ENCODE assay signal across 14 cellular contexts in the genomic region with DNA sequence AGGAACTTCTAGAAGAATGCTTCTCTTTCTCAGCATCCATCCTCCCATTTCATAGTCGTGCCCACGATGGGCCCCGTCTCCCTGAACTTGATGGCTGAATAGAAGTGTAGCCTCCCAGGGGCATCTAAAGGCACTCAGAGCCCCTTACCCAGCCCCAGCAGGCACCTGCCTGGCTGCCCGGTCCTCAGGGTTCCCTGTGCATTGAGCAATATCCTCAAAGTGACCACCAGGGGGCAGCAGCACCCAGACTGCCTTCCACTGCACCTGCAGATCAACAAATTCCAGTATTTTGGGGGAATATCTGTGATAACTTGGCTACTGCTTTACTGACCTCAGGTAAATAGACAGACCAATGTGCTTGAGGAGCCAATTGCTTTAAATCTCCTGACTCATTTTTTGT. TPM values are rescaled to one million over a fixed set of nuclear protein-coding genes. Genes with fewer than 3 reads are reported as not detected.
DNase-seq lines count a peak whose midpoint lies in the region; ATAC-seq, FAIRE-seq and TF ChIP-seq lines count a peak whose summit lies in the region.
"Not testable (repeated sequence)": the region's sequence is repeated elsewhere in the genome, so short reads cannot be mapped to it uniquely, and the experiment has no call there.
"Had no signal": no experiment of that assay in that cellular context is flagged by ENCODE, and none has a peak within 500 bp of the region (broad histone marks: within the 10 kb centered on the region; RNA-seq: fewer than 3 reads in every experiment).

No MANE protein-coding gene starts in this region.

- TF ChIP-seq POLR2A in endothelial cell of umbilical vein (IDR thresholded peaks at IDR 0.05; ENCODE audit: low read depth, low read length) = not testable (repeated sequence)

- not testable (repeated sequence) for H3K79me2 ChIP-seq in endothelial cell of umbilical vein (ENCODE audit: control insufficient read depth, insufficient read depth, low read length)

- not testable (repeated sequence) for DNase-seq in CD8-positive, alpha-beta T cell; HTR-8/SVneo (ENCODE audit: insufficient read length, low spot score); T-helper 17 cell; activated naive CD4-positive, alpha-beta T cell treated with anti-CD3 and anti-CD28 coated beads, Interleukin-2, amount 50 U/mL, for 72 hours (ENCODE audit: low spot score in 2 of 2); endothelial cell of umbilical vein (ENCODE audit: low read depth, low spot score); left lobe of liver (ENCODE audit: low spot score); naive B cell

- not testable (repeated sequence) for H3K27ac Mint-ChIP-seq in CD8-positive, alpha-beta T cell; T-helper 17 cell; activated naive CD4-positive, alpha-beta T cell treated with anti-CD3 and anti-CD28 coated beads, Interleukin-2, amount 50 U/mL, for 72 hours; naive B cell; stimulated activated memory B cell treated with anti-CD40 and anti-IgM and Interleukin-4, amounts not matched to agents 10 μg/mL and 1 μg/mL and 100 μg/mL, for 72 hours

- not testable (repeated sequence) for H3K4me3 ChIP-seq in CD8-positive, alpha-beta T cell (ENCODE audit: low read depth, low read length); endothelial cell of umbilical vein (replicated peaks in 1 of 3; ENCODE audit: insufficient read depth in 1 of 3, low read depth in 1 of 3, low read length in 3 of 3)

- H3K36me3 ChIP-seq in CD8-positive, alpha-beta T cell (ENCODE audit: insufficient read depth, low read length); endothelial cell of umbilical vein (ENCODE audit: control insufficient read depth in 2 of 2, extremely low read depth in 1 of 2, insufficient read depth in 2 of 2, low read length in 2 of 2): not testable (repeated sequence)

- not testable (repeated sequence) for H3K9me3 Mint-ChIP-seq in CD8-positive, alpha-beta T cell; activated naive CD4-positive, alpha-beta T cell treated with anti-CD3 and anti-CD28 coated beads, Interleukin-2, amount 50 U/mL, for 72 hours; naive B cell; stimulated activated memory B cell treated with anti-CD40 and anti-IgM and Interleukin-4, amounts not matched to agents 10 μg/mL and 1 μg/mL and 100 μg/mL, for 72 hours

- dilution Hi-C loops in endothelial cell of umbilical vein (cut with MboI; ENCODE audit: extremely low pct_ligation_motif_present, low sequenced_read_pairs) = not testable (repeated sequence)

- not testable (repeated sequence) for H3K9me3 ChIP-seq in CD8-positive, alpha-beta T cell (ENCODE audit: low read length); T-helper 17 cell (ENCODE audit: control insufficient read depth, low read length, poor library complexity, severe bottlenecking); endothelial cell of umbilical vein (replicated peaks; ENCODE audit: control insufficient read depth, insufficient read depth, low read length)

- H3K27ac ChIP-seq in CD8-positive, alpha-beta T cell (ENCODE audit: low read depth, low read length); endothelial cell of umbilical vein (ENCODE audit: insufficient read depth, low read depth, low read length): not testable (repeated sequence)

- peak; percentile 51 for ATAC-seq in CD8-positive, alpha-beta T cell
- ATAC-seq in T-helper 17 cell (peak; percentile 71), left lobe of liver (peak; percentile 84), naive B cell (ENCODE audit: low read depth in 2 of 2) (peak; percentile 33 to 42)
- ATAC-seq in activated naive CD4-positive, alpha-beta T cell treated with anti-CD3 and anti-CD28 coated beads, Interleukin-2, amount 50 U/mL, for 72 hours = peak; percentile 55 to 65
- ATAC-seq in stimulated activated memory B cell treated with anti-CD40 and anti-IgM and Interleukin-4, amounts not matched to agents 10 μg/mL and 1 μg/mL and 100 μg/mL, for 72 hours = peak; percentile 59

- TF ChIP-seq CTCF in CD8-positive, alpha-beta T cell (IDR thresholded peaks at IDR 0.05); endothelial cell of umbilical vein (IDR thresholded peaks at IDR 0.05; ENCODE audit: extremely low read depth in 1 of 2, insufficient read depth in 1 of 2, low read depth in 1 of 2, low read length in 2 of 2): not testable (repeated sequence)

- POLR2A ChIA-PET in CD8-positive, alpha-beta T cell (lab: Charles Lee); endothelial cell of umbilical vein (lab: Charles Lee): not testable (repeated sequence)

- H3K27me3 Mint-ChIP-seq in CD8-positive, alpha-beta T cell (ENCODE audit: low read depth); T-helper 17 cell; naive B cell; stimulated activated memory B cell treated with anti-CD40 and anti-IgM and Interleukin-4, amounts not matched to agents 10 μg/mL and 1 μg/mL and 100 μg/mL, for 72 hours: not testable (repeated sequence)

- H3K4me1 ChIP-seq in CD8-positive, alpha-beta T cell (ENCODE audit: insufficient read depth, low read length); endothelial cell of umbilical vein (ENCODE audit: control insufficient read depth, extremely low read depth, insufficient read depth, low read length): not testable (repeated sequence)

- H3K36me3 Mint-ChIP-seq in CD8-positive, alpha-beta T cell; T-helper 17 cell (ENCODE audit: low read depth); activated naive CD4-positive, alpha-beta T cell treated with anti-CD3 and anti-CD28 coated beads, Interleukin-2, amount 50 U/mL, for 72 hours; naive B cell; stimulated activated memory B cell treated with anti-CD40 and anti-IgM and Interleukin-4, amounts not matched to agents 10 μg/mL and 1 μg/mL and 100 μg/mL, for 72 hours: not testable (repeated sequence)

- H3K27me3 ChIP-seq in CD8-positive, alpha-beta T cell (ENCODE audit: insufficient read depth, low read length); endothelial cell of umbilical vein (ENCODE audit: control insufficient read depth in 2 of 2, insufficient read depth in 2 of 2, low read length in 2 of 2): not testable (repeated sequence)

- intact Hi-C loops in CD8-positive, alpha-beta T cell (cut with DNase I, micrococcal nuclease); endothelial cell of umbilical vein (cut with micrococcal nuclease): not testable (repeated sequence)

- H3K4me1 Mint-ChIP-seq in CD8-positive, alpha-beta T cell (ENCODE audit: low read depth); T-helper 17 cell; naive B cell; stimulated activated memory B cell treated with anti-CD40 and anti-IgM and Interleukin-4, amounts not matched to agents 10 μg/mL and 1 μg/mL and 100 μg/mL, for 72 hours: not testable (repeated sequence)

- H3K4me3 Mint-ChIP-seq in CD8-positive, alpha-beta T cell; T-helper 17 cell; naive B cell; stimulated activated memory B cell treated with anti-CD40 and anti-IgM and Interleukin-4, amounts not matched to agents 10 μg/mL and 1 μg/mL and 100 μg/mL, for 72 hours: not testable (repeated sequence)

- BruUV-seq in endothelial cell of umbilical vein (replicated peaks; lab: Mats Ljungman, UMichigan) = not testable (repeated sequence)

- CTCF ChIA-PET in CD8-positive, alpha-beta T cell (lab: Charles Lee); endothelial cell of umbilical vein (lab: Charles Lee): not testable (repeated sequence)

- H3K9ac ChIP-seq in endothelial cell of umbilical vein (replicated peaks; ENCODE audit: extremely low read depth, insufficient read depth, low read length) = not testable (repeated sequence)

- H3K4me2 ChIP-seq in endothelial cell of umbilical vein (ENCODE audit: insufficient read depth, low read length) = not testable (repeated sequence)

- not testable (repeated sequence) for H4K20me1 ChIP-seq in endothelial cell of umbilical vein (replicated peaks; ENCODE audit: control insufficient read depth, extremely low read depth, insufficient read depth, low read length)

- not testable (repeated sequence) for H3K9me1 ChIP-seq in endothelial cell of umbilical vein (replicated peaks; ENCODE audit: control insufficient read depth, extremely low read depth, insufficient read depth, low read length)

- H2AFZ ChIP-seq in endothelial cell of umbilical vein (ENCODE audit: low read depth, low read length) = not testable (repeated sequence)

- FAIRE-seq in HTR-8/SVneo (lab: Jason Lieb, UNC) = peak; percentile 33
- FAIRE-seq in endothelial cell of umbilical vein (lab: Jason Lieb, UNC) = peak; percentile 90

RNA-seq across cellular contexts. Expression of gene SMIM34, which starts 19.7 kb away (rescaled TPM):
- total RNA-seq in CD8-positive, alpha-beta T cell = not detected
- total RNA-seq in T-helper 17 cell (not detected), endothelial cell of umbilical vein (not detected in 2 replicates), left lobe of liver (not detected)
- not detected for total RNA-seq in activated naive CD4-positive, alpha-beta T cell treated with anti-CD3 and anti-CD28 coated beads, Interleukin-2, amount 50 U/mL, for 72 hours
- polyA plus RNA-seq in endothelial cell of umbilical vein (not detected in 2 replicates), naive B cell (ENCODE audit: low read depth in 6 of 6) (not detected)
- not detected in 2 replicates for polyA plus RNA-seq in endothelial cell of umbilical vein (2011; cell fraction: cytosol; rRNA removed)
- not detected in 2 replicates for polyA plus RNA-seq in endothelial cell of umbilical vein (2011; cell fraction: nucleus; rRNA removed)
- polyA plus RNA-seq in endothelial cell of umbilical vein (2012) = not detected in 2 replicates
- not detected in 2 replicates for polyA minus RNA-seq in endothelial cell of umbilical vein
- not detected for polyA minus RNA-seq in endothelial cell of umbilical vein (2011; cell fraction: cytosol; rRNA and poly(A)+ RNA removed)
- polyA minus RNA-seq in endothelial cell of umbilical vein (2011; cell fraction: nucleus; rRNA and poly(A)+ RNA removed) = not detected in 2 replicates
- total RNA-seq: Calu3; CD8-positive, alpha-beta memory T cell; Daoy; LHCN-M2; OCI-LY7 had no signal
- polyA plus RNA-seq: AG04450; CD8-positive, alpha-beta memory T cell had no signal
